12 cellular contexts compared by ENCODE assay signal in the genomic region with DNA sequence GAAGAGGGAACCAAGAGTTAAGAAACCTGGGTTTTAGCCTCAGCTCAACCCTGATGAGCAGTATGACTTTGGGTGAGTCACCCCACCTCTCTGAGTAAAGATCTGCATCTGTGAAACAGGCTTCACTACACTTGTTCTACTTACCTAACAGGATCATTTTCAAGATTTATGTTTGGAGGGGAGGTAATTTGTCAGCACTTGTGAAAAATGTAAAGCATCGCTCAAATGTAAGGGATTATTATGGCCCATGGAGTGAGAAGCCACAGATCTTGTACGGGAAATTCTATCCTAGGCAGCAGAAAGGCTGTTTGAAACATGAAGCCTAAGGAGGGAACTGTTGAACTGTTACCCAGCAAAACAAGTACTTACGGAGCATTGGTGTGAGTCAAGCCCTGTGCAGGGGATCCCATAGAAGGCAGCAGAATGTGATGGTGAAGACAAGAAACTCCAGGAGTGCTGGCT.
DNase-seq lines count a peak whose midpoint lies in the region; ATAC-seq and TF ChIP-seq lines count a peak whose summit lies in the region.
"Had no signal": no experiment of that assay in that cellular context is flagged by ENCODE, and none has a peak within 500 bp of the region (broad histone marks: within the 10 kb centered on the region; RNA-seq: fewer than 3 reads in every experiment).

No MANE protein-coding gene starts in this region.

- no peak for TF ChIP-seq EP300 in stomach (IDR thresholded peaks at IDR 0.05)

- H3K9me3 Mint-ChIP-seq in endothelial cell (ENCODE audit: unreplicated experiment), result no peaks in the 10 kb centered on the region

- peak overlapping the region; percentile 53 for H3K4me2 ChIP-seq in PC-9

- no TSS peak for BruUV-seq in PC-9 (replicated peaks; lab: Mats Ljungman, UMichigan)

- H3K27ac ChIP-seq in PC-9 (peak overlapping the region; percentile 24), stomach (peak overlapping the region in 3 of 5 donors; percentile 26 to 82 (median 66)), Peyer's patch (peak overlapping the region in 1 of 4 donors; percentile 62)
- H3K27ac ChIP-seq: VCaP had no signal

- CTCF ChIA-PET in PC-9 (lab: Charles Lee), result no interaction called here

- 78 to 99% (median 92%) methylated on average over 3 of the region's 3 CpGs for WGBS in stomach, 5 donors

- H3K27me3 ChIP-seq in PC-9 (ENCODE audit: insufficient read depth, low read depth), result no peaks in the 10 kb centered on the region
- H3K27me3 ChIP-seq in stomach, result no peaks in the 10 kb centered on the region
- no peaks in the 10 kb centered on the region for H3K27me3 ChIP-seq in Peyer's patch

- peaks cover 22% of the 10 kb centered on the region for H3K79me2 ChIP-seq in PC-9 (ENCODE audit: low read depth)

- H3K36me3 ChIP-seq in PC-9 (ENCODE audit: low read depth), result no peaks in the 10 kb centered on the region
- no peaks in the 10 kb centered on the region for H3K36me3 ChIP-seq in stomach
- H3K36me3 ChIP-seq in Peyer's patch, result no peaks in the 10 kb centered on the region

- H3K4me1 Mint-ChIP-seq in endothelial cell (ENCODE audit: unreplicated experiment), result peaks cover 22% of the 10 kb centered on the region

- intact Hi-C loops in PC-9 (cut with micrococcal nuclease; ENCODE audit: unreplicated experiment) (no loop called here), stomach (cut with DNase I; ENCODE audit: low total_unique reads) (no loop called here)

- POLR2A ChIA-PET in PC-9 (lab: Charles Lee; ENCODE audit: unreplicated experiment), result interaction anchor here (0.5 to 0.7 kb wide), 2 partner anchors 134 to 180 kb away, joined by 5 to 6 read pairs; no protein-coding TSS in a partner anchor

- peaks cover 22% of the 10 kb centered on the region for H3F3A ChIP-seq in PC-9 (ENCODE audit: insufficient read depth, low read depth)

- no peak for TF ChIP-seq POLR2A in stomach (IDR thresholded peaks at IDR 0.05)
- TF ChIP-seq POLR2A in Peyer's patch (IDR thresholded peaks at IDR 0.05), result no peak

- H3K36me3 Mint-ChIP-seq in endothelial cell (ENCODE audit: low read depth, unreplicated experiment), result no peaks in the 10 kb centered on the region

- H3K9me2 ChIP-seq in PC-9 (ENCODE audit: insufficient read depth), result no peaks in the 10 kb centered on the region

- TF ChIP-seq CTCF in PC-9 (conservative IDR thresholded peaks at IDR 0.05) (no peak), fibroblast of pulmonary artery (IDR thresholded peaks at IDR 0.05; ENCODE audit: low read length, missing control alignments) (no peak), stomach (IDR thresholded peaks at IDR 0.05) (no peak), endothelial cell (IDR thresholded peaks at IDR 0.05; ENCODE audit: unreplicated experiment) (no peak), Peyer's patch (IDR thresholded peaks at IDR 0.05) (no peak)

- peaks cover 49% of the 10 kb centered on the region for H3K4me1 ChIP-seq in PC-9 (replicated peaks; ENCODE audit: insufficient read depth)
- peaks cover 11 to 57% (median 33%) of the 10 kb centered on the region in 4 donors for H3K4me1 ChIP-seq in stomach
- H3K4me1 ChIP-seq in Peyer's patch, result no peaks in the 10 kb centered on the region

- peaks cover 6% of the 10 kb centered on the region for H3K27me3 Mint-ChIP-seq in endothelial cell (ENCODE audit: unreplicated experiment)

- DNase-seq in NCI-H510A treated with DMSO at 0.1 percent for 48 hours (lab: John Stamatoyannopoulos, UW) (peak; percentile 60), NCI-H510A (lab: John Stamatoyannopoulos, UW) (no peak), PC-9 (peak; percentile 14 to 80), fibroblast of pulmonary artery (ENCODE audit: low read depth) (peak; percentile 40), stomach (no peak), endothelial cell (ENCODE audit: low spot score) (no peak), Peyer's patch (no peak)
- DNase-seq: activated gamma-delta T cell, Kasumi-1, left colon had no signal

- no peak for ATAC-seq in HG02973 (IDR thresholded peaks at IDR 0.05; ENCODE audit: unreplicated experiment)
- ATAC-seq: left colon had no signal

- no peak overlapping the region for H3K27ac Mint-ChIP-seq in endothelial cell (ENCODE audit: unreplicated experiment)

- H2AFZ ChIP-seq in PC-9, result no peak overlapping the region

- no peaks in the 10 kb centered on the region for H3K9me3 ChIP-seq in PC-9 (ENCODE audit: insufficient read depth, low read depth)
- H3K9me3 ChIP-seq in stomach, result no peaks in the 10 kb centered on the region
- H3K9me3 ChIP-seq in Peyer's patch, result no peaks in the 10 kb centered on the region

- H3K4me3 ChIP-seq in PC-9 (no peak overlapping the region), fibroblast of pulmonary artery (replicated peaks; ENCODE audit: low read depth, low read length) (no peak overlapping the region), stomach (no peak overlapping the region), Peyer's patch (no peak overlapping the region)

- H4K20me1 ChIP-seq in PC-9 (ENCODE audit: insufficient read depth), result peaks cover 22% of the 10 kb centered on the region

- no peak overlapping the region for H3K4me3 Mint-ChIP-seq in endothelial cell (ENCODE audit: unreplicated experiment)

Comparison
In these comparisons a context has a peak if more than half of its experiments do, and no peak if none do; other contexts are left out.
1. DNase-seq: peak in NCI-H510A treated with DMSO at 0.1 percent for 48 hours (single experiment), PC-9 (2 of 2) and fibroblast of pulmonary artery (single experiment); none in NCI-H510A (single experiment), stomach (single experiment), endothelial cell (single experiment) and Peyer's patch (0 of 3).